Comparison of ENCODE assay signal across 9 cellular contexts in genomic region chr20:44187054-44187762, GRCh38. TPM values are rescaled to one million over a fixed set of nuclear protein-coding genes. Genes with fewer than 3 reads are reported as not detected.
A peak's percentile ranks its signal among the peaks of the same experiment; 100 is the strongest.
DNase-seq lines count a peak whose midpoint lies in the region; ATAC-seq and TF ChIP-seq lines count a peak whose summit lies in the region.
"Had no signal": no experiment of that assay in that cellular context is flagged by ENCODE, and none has a peak within 500 bp of the region (broad histone marks: within the 10 kb centered on the region; RNA-seq: fewer than 3 reads in every experiment).

Gene JPH2 (minus strand): TSS chr20:44187188. CDS start chr20:44186705, 483 bp downstream.

- CTCF ChIA-PET in T-cell (lab: Charles Lee): interaction anchor here (0.7 to 1.2 kb wide), 2 partner anchors 71 kb away, joined by 3 read pairs; no protein-coding TSS in a partner anchor

- H3K27me3 Mint-ChIP-seq in T-cell (peaks cover 53 to 58% of the 10 kb centered on the region in 2 donors), osteocyte (ENCODE audit: unreplicated experiment) (no peaks in the 10 kb centered on the region)

- DNase-seq in GM04504 (ENCODE audit: low read depth) (peak; percentile 80), T-cell (no peak), foreskin melanocyte (peak; percentile 71), osteocyte (ENCODE audit: extremely low spot score, unreplicated experiment) (no peak), COLO829 (ENCODE audit: low spot score) (no peak)

- POLR2A ChIA-PET in T-cell (lab: Charles Lee): no interaction called here

- ATAC-seq in T-cell (replicated peaks in 1 of 4) (peak in 2 of 4 experiments; percentile 20 to 36), HG03095 (IDR thresholded peaks at IDR 0.05; ENCODE audit: unreplicated experiment) (no peak), HG02623 (IDR thresholded peaks at IDR 0.05; ENCODE audit: unreplicated experiment) (no peak), HG03520 (IDR thresholded peaks at IDR 0.05; ENCODE audit: unreplicated experiment) (no peak)

- no peaks in the 10 kb centered on the region for H3K9me3 Mint-ChIP-seq in T-cell
- H3K9me3 Mint-ChIP-seq in osteocyte (ENCODE audit: unreplicated experiment): no peaks in the 10 kb centered on the region

- H3K27ac Mint-ChIP-seq in T-cell (no peak within 1 kb of the TSS), osteocyte (ENCODE audit: unreplicated experiment) (peak within 1 kb of the TSS; percentile 77)

- H3K36me3 Mint-ChIP-seq in T-cell (no peaks in the 10 kb centered on the region), osteocyte (ENCODE audit: unreplicated experiment) (no peaks in the 10 kb centered on the region)

- H3K4me3 Mint-ChIP-seq in T-cell (peak within 1 kb of the TSS in 2 of 3 donors; percentile 0 to 39), osteocyte (ENCODE audit: unreplicated experiment) (peak within 1 kb of the TSS; percentile 78)

- H3K4me1 Mint-ChIP-seq in T-cell (peaks cover 9 to 18% (median 16%) of the 10 kb centered on the region in 3 donors), osteocyte (ENCODE audit: unreplicated experiment) (peaks cover 65% of the 10 kb centered on the region)

- TF ChIP-seq CTCF in osteocyte (IDR thresholded peaks at IDR 0.05): no peak

RNA-seq across cellular contexts. Expression of gene JPH2, which starts in this region (rescaled TPM):
- total RNA-seq in T-cell (under 1 TPM in 3 of 5 donors, not detected in 2; 0.06 to 0.15 (median 0.09) TPM), osteocyte (14.2 and 16.5 TPM in 2 replicates)
- total RNA-seq: pulmonary artery endothelial cell had no signal

Comparison
In these comparisons a context has a peak if more than half of its experiments do, and no peak if none do; other contexts are left out.
1. RNA of gene JPH2 (total RNA-seq): 14.2 to 16.5 TPM in osteocyte; 0.06 to 0.15 TPM in T-cell; every median in the first group is over 10 times any median in the second.
2. DNase-seq: peak in GM04504 (single experiment) and foreskin melanocyte (single experiment); none in T-cell (0 of 34), osteocyte (single experiment) and COLO829 (single experiment).